Comparison of ENCODE assay signal across 1 cellular context in the genomic region with DNA sequence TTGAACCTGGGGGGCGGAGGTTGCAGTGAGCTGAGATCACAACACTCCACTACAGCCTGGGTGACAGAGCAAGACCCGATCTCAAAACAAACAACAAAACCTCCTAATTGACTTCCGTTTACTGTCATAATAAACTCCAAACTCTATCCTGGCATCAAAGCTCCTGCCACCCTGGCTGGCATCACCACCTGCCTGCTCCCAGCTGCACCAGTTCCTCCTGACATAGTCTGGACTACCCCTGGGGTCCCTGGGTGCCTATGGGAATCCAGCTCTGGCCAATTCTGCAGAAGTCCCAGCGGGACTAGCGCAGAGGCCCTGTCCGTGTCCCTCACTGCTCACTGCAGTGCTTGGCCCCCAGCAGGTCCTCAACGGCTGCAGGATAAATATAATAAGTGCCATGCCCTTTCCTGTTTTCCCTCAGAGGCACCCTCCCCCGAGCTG.
TF ChIP-seq lines count a peak whose summit lies in the region.

No MANE protein-coding gene starts in this region.

TF ChIP-seq in A549, 52 proteins besides CTCF, POLR2A, EP300 and RAD21:
- TF ChIP-seq CEBPB (IDR thresholded peaks at IDR 0.05) (no peak), MAFK (IDR thresholded peaks at IDR 0.05; ENCODE audit: partially characterized antibody) (no peak), RFX5 (IDR thresholded peaks at IDR 0.05) (no peak), TP53 (CRISPR knock-in tag; IDR thresholded peaks at IDR 0.05) (no peak), ZFP36 (IDR thresholded peaks at IDR 0.05; ENCODE audit: borderline replicate concordance, partially characterized antibody) (no peak), E2F6 (IDR thresholded peaks at IDR 0.05; ENCODE audit: borderline replicate concordance, low read depth) (no peak), FOSL2 (IDR thresholded peaks at IDR 0.05) (no peak), FOSL2 (CRISPR knock-in tag; IDR thresholded peaks at IDR 0.05) (no peak), RARB (CRISPR knock-in tag; IDR thresholded peaks at IDR 0.05) (no peak), PHF8 (IDR thresholded peaks at IDR 0.05; ENCODE audit: borderline replicate concordance, low read depth) (no peak), ZNF302 (CRISPR knock-in tag; IDR thresholded peaks at IDR 0.05) (no peak), MAZ (IDR thresholded peaks at IDR 0.05; ENCODE audit: borderline replicate concordance, low read depth, low read length) (no peak), ZSCAN20 (CRISPR knock-in tag; IDR thresholded peaks at IDR 0.05) (no peak), BHLHE40 (IDR thresholded peaks at IDR 0.05; ENCODE audit: low read depth, low read length) (no peak)
- TF ChIP-seq, protein P1, sequence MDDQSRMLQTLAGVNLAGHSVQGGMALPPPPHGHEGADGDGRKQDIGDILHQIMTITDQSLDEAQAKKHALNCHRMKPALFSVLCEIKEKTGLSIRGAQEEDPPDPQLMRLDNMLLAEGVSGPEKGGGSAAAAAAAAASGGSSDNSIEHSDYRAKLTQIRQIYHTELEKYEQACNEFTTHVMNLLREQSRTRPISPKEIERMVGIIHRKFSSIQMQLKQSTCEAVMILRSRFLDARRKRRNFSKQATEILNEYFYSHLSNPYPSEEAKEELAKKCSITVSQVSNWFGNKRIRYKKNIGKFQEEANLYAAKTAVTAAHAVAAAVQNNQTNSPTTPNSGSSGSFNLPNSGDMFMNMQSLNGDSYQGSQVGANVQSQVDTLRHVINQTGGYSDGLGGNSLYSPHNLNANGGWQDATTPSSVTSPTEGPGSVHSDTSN (IDR thresholded peaks at IDR 0.05): no peak
- TF ChIP-seq, protein P2, sequence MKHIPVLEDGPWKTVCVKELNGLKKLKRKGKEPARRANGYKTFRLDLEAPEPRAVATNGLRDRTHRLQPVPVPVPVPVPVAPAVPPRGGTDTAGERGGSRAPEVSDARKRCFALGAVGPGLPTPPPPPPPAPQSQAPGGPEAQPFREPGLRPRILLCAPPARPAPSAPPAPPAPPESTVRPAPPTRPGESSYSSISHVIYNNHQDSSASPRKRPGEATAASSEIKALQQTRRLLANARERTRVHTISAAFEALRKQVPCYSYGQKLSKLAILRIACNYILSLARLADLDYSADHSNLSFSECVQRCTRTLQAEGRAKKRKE (CRISPR knock-in tag; IDR thresholded peaks at IDR 0.05; ENCODE audit: low read depth): no peak
